Comparison of ENCODE assay signal across 1 cellular context in the genomic region with DNA sequence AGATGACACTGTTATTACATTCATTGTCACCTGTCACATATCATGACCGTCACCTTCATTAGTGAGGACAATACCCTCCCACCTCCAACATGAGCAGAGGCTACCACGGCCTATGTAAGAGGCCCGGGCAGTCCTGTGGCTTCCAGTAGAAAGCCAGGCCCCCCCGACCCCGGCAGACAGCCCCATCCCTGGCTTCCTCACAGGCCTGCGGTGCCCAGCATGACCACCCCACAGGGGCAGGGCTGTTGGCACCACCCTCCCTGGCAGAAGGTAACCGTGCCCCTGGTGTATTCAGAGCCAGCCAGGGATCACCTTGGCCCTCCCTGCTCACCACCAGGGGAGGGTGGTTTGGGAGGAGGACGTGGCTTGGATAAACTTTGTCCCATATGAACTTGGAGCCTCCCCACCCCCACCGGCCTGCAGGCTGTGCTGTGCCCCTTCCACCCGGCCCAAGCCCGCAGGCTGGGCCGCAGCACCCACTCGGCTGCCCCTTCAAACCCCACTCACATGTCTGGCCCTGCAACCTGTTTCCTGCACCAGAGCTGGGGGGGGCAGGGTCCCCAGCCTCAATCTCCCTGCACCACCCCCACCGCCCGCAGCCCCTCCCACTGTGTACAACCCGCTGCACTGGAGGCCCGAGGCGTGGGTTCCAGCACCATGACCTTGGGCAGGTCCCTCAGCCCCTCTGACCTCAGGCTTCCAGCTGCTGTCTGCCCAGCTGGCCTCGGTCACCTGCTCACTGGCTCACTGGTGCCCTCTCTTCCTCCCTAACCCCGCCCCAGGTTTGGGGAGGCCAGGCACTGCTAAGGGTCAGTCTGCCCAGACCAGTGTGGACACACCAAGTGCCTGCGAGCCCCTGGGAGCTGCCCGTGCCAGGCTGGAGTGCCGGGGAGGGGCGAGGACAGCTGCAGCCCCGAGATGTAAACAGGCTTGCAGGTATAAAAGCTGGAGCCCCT.
TF ChIP-seq lines count a peak whose summit lies in the region.

No MANE protein-coding gene starts in this region.

TF ChIP-seq in HEK293, 187 proteins besides CTCF, POLR2A, EP300 and RAD21 (continued from another document):
- TF ChIP-seq, protein P1, sequence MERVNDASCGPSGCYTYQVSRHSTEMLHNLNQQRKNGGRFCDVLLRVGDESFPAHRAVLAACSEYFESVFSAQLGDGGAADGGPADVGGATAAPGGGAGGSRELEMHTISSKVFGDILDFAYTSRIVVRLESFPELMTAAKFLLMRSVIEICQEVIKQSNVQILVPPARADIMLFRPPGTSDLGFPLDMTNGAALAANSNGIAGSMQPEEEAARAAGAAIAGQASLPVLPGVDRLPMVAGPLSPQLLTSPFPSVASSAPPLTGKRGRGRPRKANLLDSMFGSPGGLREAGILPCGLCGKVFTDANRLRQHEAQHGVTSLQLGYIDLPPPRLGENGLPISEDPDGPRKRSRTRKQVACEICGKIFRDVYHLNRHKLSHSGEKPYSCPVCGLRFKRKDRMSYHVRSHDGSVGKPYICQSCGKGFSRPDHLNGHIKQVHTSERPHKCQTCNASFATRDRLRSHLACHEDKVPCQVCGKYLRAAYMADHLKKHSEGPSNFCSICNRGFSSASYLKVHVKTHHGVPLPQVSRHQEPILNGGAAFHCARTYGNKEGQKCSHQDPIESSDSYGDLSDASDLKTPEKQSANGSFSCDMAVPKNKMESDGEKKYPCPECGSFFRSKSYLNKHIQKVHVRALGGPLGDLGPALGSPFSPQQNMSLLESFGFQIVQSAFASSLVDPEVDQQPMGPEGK (tag by site-specific recombination; IDR thresholded peaks at IDR 0.05) = 0 out of 2 replicates have a peak, but pooled peaks have one; percentile 23
TF ChIP-seq in HEK293: peak in this region for 1.
